Comparison of ENCODE assay signal across 1 cellular context in the genomic region with DNA sequence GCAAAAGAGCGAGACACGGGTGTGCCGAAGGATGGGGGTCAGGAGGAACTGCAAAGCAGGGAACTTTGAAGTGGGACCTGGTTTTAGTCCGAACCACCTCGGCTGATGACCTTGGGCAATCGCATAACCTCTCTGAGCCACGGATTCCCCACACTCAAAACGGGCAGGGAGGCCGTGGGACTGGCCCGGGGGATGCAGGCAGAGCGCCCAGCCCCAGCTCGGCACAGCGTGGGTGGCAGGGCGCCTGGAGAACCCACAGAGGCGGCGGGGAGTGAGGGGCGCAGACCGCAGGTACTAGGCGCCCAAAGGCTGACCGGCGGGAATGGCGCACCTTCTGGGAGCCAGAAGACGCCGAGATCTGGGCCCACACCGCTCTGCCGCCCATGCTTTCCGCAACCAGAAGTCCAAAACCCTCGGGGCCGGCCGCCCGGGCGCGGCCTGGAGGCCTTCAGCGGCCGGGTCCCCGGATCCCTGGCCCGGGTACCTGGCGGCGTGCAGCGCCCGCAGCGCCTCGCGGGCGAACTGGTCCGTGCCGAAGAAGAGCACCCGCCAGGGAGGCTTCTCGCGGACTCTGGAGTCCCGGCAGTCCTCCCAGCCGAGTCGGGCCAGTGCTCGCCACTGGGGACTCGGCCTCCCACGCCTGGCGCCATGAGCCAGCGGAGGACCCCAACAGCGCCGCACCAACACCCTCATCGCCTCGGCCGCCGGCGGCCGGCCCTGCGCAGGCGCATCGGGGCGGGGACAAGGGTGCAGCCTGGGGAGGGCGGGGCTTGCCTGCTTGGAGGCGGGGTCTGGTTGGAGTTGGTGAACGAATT.
TF ChIP-seq lines count a peak whose summit lies in the region.

A gene (minus strand): TSS at position 719 of the 815 bp plus-strand sequence. CDS start 26 bp downstream, at position 693.

TF ChIP-seq in HepG2, 621 proteins besides CTCF, POLR2A, EP300 and RAD21 (continued from another document and continues in another):
- TF ChIP-seq, protein P1, sequence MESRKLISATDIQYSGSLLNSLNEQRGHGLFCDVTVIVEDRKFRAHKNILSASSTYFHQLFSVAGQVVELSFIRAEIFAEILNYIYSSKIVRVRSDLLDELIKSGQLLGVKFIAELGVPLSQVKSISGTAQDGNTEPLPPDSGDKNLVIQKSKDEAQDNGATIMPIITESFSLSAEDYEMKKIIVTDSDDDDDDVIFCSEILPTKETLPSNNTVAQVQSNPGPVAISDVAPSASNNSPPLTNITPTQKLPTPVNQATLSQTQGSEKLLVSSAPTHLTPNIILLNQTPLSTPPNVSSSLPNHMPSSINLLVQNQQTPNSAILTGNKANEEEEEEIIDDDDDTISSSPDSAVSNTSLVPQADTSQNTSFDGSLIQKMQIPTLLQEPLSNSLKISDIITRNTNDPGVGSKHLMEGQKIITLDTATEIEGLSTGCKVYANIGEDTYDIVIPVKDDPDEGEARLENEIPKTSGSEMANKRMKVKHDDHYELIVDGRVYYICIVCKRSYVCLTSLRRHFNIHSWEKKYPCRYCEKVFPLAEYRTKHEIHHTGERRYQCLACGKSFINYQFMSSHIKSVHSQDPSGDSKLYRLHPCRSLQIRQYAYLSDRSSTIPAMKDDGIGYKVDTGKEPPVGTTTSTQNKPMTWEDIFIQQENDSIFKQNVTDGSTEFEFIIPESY (CRISPR knock-in tag; IDR thresholded peaks at IDR 0.05): no peak
- TF ChIP-seq, protein P2, sequence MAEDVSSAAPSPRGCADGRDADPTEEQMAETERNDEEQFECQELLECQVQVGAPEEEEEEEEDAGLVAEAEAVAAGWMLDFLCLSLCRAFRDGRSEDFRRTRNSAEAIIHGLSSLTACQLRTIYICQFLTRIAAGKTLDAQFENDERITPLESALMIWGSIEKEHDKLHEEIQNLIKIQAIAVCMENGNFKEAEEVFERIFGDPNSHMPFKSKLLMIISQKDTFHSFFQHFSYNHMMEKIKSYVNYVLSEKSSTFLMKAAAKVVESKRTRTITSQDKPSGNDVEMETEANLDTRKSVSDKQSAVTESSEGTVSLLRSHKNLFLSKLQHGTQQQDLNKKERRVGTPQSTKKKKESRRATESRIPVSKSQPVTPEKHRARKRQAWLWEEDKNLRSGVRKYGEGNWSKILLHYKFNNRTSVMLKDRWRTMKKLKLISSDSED (CRISPR knock-in tag; IDR thresholded peaks at IDR 0.05): 0 out of 2 replicates have a peak, but pooled peaks have one; percentile 25
- TF ChIP-seq ZNF746 (CRISPR knock-in tag; IDR thresholded peaks at IDR 0.05) (no peak), RELA (CRISPR knock-in tag; IDR thresholded peaks at IDR 0.05) (no peak), SNAPC2 (CRISPR knock-in tag; IDR thresholded peaks at IDR 0.05) (0 out of 2 replicates have a peak, but pooled peaks have one; percentile 62), TGIF2 (CRISPR knock-in tag; IDR thresholded peaks at IDR 0.05) (peak; percentile 41; the same call in 1 of the 2 replicates), HMG20A (CRISPR knock-in tag; IDR thresholded peaks at IDR 0.05; ENCODE audit: borderline replicate concordance) (no peak), FOXA3 (CRISPR knock-in tag; IDR thresholded peaks at IDR 0.05) (no peak), ESRRA (CRISPR knock-in tag; IDR thresholded peaks at IDR 0.05; ENCODE audit: low read depth) (peak; percentile 19; the same call in 1 of the 2 replicates), ZSCAN9 (CRISPR knock-in tag; IDR thresholded peaks at IDR 0.05; ENCODE audit: borderline replicate concordance) (no peak), THYN1 (CRISPR knock-in tag; IDR thresholded peaks at IDR 0.05; ENCODE audit: borderline replicate concordance, low read depth) (no peak), ZNF543 (CRISPR knock-in tag; IDR thresholded peaks at IDR 0.05) (0 out of 2 replicates have a peak, but pooled peaks have one; percentile 60), GATA4 (IDR thresholded peaks at IDR 0.05; ENCODE audit: borderline replicate concordance, low read depth) (peak; percentile 46; the same call in 1 of the 2 replicates), GABPB1 (CRISPR knock-in tag; IDR thresholded peaks at IDR 0.05) (peak; percentile 62; the same call in 1 of the 2 replicates), ETV5 (CRISPR knock-in tag; IDR thresholded peaks at IDR 0.05; ENCODE audit: borderline replicate concordance) (0 out of 2 replicates have a peak, but pooled peaks have one; percentile 9), ZNF30 (CRISPR knock-in tag; IDR thresholded peaks at IDR 0.05) (0 out of 2 replicates have a peak, but pooled peaks have one; percentile 54), RFX3 (CRISPR knock-in tag; IDR thresholded peaks at IDR 0.05) (no peak), U2AF1 (optimal IDR thresholded peaks at IDR 0.05; ENCODE audit: low read depth, low read length) (no peak), PHF5A (CRISPR knock-in tag; IDR thresholded peaks at IDR 0.05; ENCODE audit: low read depth, unreplicated experiment) (no peak), AGO1 (IDR thresholded peaks at IDR 0.05; ENCODE audit: low read depth, low read length, poor library complexity, severe bottlenecking) (peak; percentile 40), PCBP2 (optimal IDR thresholded peaks at IDR 0.05; ENCODE audit: low read depth, low read length, poor library complexity, severe bottlenecking) (no peak), ZNF234 (CRISPR knock-in tag; conservative IDR thresholded peaks at IDR 0.05) (no peak), RBFOX2 (IDR thresholded peaks at IDR 0.05; ENCODE audit: low read depth, low read length) (peak; percentile 92), ZNF841 (CRISPR knock-in tag; IDR thresholded peaks at IDR 0.05; ENCODE audit: borderline replicate concordance) (no peak), ZFX (CRISPR knock-in tag; IDR thresholded peaks at IDR 0.05; ENCODE audit: low read depth) (peak; percentile 95), ZBTB20 (CRISPR knock-in tag; IDR thresholded peaks at IDR 0.05; ENCODE audit: borderline replicate concordance, low read depth) (no peak), MIER2 (CRISPR knock-in tag; IDR thresholded peaks at IDR 0.05) (no peak), YEATS4 (CRISPR knock-in tag; IDR thresholded peaks at IDR 0.05; ENCODE audit: borderline replicate concordance) (peak; percentile 84; the same call in 1 of the 2 replicates), ZNF138 (CRISPR knock-in tag; IDR thresholded peaks at IDR 0.05; ENCODE audit: low read depth) (0 out of 2 replicates have a peak, but pooled peaks have one; percentile 28), ZNF570 (CRISPR knock-in tag; IDR thresholded peaks at IDR 0.05; ENCODE audit: borderline replicate concordance) (no peak), PHF8 (CRISPR knock-in tag; IDR thresholded peaks at IDR 0.05) (peak; percentile 95), ZNF839 (CRISPR knock-in tag; IDR thresholded peaks at IDR 0.05; ENCODE audit: borderline replicate concordance) (no peak)
- TF ChIP-seq, protein P3, sequence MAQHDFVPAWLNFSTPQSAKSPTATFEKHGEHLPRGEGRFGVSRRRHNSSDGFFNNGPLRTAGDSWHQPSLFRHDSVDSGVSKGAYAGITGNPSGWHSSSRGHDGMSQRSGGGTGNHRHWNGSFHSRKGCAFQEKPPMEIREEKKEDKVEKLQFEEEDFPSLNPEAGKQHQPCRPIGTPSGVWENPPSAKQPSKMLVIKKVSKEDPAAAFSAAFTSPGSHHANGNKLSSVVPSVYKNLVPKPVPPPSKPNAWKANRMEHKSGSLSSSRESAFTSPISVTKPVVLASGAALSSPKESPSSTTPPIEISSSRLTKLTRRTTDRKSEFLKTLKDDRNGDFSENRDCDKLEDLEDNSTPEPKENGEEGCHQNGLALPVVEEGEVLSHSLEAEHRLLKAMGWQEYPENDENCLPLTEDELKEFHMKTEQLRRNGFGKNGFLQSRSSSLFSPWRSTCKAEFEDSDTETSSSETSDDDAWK (CRISPR knock-in tag; IDR thresholded peaks at IDR 0.05): no peak
- TF ChIP-seq, protein P4, sequence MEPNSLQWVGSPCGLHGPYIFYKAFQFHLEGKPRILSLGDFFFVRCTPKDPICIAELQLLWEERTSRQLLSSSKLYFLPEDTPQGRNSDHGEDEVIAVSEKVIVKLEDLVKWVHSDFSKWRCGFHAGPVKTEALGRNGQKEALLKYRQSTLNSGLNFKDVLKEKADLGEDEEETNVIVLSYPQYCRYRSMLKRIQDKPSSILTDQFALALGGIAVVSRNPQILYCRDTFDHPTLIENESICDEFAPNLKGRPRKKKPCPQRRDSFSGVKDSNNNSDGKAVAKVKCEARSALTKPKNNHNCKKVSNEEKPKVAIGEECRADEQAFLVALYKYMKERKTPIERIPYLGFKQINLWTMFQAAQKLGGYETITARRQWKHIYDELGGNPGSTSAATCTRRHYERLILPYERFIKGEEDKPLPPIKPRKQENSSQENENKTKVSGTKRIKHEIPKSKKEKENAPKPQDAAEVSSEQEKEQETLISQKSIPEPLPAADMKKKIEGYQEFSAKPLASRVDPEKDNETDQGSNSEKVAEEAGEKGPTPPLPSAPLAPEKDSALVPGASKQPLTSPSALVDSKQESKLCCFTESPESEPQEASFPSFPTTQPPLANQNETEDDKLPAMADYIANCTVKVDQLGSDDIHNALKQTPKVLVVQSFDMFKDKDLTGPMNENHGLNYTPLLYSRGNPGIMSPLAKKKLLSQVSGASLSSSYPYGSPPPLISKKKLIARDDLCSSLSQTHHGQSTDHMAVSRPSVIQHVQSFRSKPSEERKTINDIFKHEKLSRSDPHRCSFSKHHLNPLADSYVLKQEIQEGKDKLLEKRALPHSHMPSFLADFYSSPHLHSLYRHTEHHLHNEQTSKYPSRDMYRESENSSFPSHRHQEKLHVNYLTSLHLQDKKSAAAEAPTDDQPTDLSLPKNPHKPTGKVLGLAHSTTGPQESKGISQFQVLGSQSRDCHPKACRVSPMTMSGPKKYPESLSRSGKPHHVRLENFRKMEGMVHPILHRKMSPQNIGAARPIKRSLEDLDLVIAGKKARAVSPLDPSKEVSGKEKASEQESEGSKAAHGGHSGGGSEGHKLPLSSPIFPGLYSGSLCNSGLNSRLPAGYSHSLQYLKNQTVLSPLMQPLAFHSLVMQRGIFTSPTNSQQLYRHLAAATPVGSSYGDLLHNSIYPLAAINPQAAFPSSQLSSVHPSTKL (CRISPR knock-in tag; IDR thresholded peaks at IDR 0.05): peak; percentile 19; the same call in 1 of the 2 replicates
- TF ChIP-seq, protein P5, sequence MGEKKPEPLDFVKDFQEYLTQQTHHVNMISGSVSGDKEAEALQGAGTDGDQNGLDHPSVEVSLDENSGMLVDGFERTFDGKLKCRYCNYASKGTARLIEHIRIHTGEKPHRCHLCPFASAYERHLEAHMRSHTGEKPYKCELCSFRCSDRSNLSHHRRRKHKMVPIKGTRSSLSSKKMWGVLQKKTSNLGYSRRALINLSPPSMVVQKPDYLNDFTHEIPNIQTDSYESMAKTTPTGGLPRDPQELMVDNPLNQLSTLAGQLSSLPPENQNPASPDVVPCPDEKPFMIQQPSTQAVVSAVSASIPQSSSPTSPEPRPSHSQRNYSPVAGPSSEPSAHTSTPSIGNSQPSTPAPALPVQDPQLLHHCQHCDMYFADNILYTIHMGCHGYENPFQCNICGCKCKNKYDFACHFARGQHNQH (CRISPR knock-in tag; IDR thresholded peaks at IDR 0.05): peak; percentile 57; the same call in 1 of the 2 replicates
- TF ChIP-seq, protein P6, sequence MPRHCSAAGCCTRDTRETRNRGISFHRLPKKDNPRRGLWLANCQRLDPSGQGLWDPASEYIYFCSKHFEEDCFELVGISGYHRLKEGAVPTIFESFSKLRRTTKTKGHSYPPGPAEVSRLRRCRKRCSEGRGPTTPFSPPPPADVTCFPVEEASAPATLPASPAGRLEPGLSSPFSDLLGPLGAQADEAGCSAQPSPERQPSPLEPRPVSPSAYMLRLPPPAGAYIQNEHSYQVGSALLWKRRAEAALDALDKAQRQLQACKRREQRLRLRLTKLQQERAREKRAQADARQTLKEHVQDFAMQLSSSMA (CRISPR knock-in tag; IDR thresholded peaks at IDR 0.05): no peak
- TF ChIP-seq, protein P7, sequence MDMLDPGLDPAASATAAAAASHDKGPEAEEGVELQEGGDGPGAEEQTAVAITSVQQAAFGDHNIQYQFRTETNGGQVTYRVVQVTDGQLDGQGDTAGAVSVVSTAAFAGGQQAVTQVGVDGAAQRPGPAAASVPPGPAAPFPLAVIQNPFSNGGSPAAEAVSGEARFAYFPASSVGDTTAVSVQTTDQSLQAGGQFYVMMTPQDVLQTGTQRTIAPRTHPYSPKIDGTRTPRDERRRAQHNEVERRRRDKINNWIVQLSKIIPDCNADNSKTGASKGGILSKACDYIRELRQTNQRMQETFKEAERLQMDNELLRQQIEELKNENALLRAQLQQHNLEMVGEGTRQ (IDR thresholded peaks at IDR 0.05; ENCODE audit: low read depth, low read length): no peak
- TF ChIP-seq, protein P7 (CRISPR knock-in tag; IDR thresholded peaks at IDR 0.05; ENCODE audit: borderline replicate concordance): no peak
- TF ChIP-seq, protein P8, sequence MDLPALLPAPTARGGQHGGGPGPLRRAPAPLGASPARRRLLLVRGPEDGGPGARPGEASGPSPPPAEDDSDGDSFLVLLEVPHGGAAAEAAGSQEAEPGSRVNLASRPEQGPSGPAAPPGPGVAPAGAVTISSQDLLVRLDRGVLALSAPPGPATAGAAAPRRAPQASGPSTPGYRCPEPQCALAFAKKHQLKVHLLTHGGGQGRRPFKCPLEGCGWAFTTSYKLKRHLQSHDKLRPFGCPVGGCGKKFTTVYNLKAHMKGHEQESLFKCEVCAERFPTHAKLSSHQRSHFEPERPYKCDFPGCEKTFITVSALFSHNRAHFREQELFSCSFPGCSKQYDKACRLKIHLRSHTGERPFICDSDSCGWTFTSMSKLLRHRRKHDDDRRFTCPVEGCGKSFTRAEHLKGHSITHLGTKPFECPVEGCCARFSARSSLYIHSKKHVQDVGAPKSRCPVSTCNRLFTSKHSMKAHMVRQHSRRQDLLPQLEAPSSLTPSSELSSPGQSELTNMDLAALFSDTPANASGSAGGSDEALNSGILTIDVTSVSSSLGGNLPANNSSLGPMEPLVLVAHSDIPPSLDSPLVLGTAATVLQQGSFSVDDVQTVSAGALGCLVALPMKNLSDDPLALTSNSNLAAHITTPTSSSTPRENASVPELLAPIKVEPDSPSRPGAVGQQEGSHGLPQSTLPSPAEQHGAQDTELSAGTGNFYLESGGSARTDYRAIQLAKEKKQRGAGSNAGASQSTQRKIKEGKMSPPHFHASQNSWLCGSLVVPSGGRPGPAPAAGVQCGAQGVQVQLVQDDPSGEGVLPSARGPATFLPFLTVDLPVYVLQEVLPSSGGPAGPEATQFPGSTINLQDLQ (CRISPR knock-in tag; IDR thresholded peaks at IDR 0.05): 0 out of 2 replicates have a peak, but pooled peaks have one; percentile 57
- TF ChIP-seq, protein P9, sequence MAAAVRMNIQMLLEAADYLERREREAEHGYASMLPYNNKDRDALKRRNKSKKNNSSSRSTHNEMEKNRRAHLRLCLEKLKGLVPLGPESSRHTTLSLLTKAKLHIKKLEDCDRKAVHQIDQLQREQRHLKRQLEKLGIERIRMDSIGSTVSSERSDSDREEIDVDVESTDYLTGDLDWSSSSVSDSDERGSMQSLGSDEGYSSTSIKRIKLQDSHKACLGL (CRISPR knock-in tag; IDR thresholded peaks at IDR 0.05): peak; percentile 64; the same call in 1 of the 2 replicates
- TF ChIP-seq, protein P10, sequence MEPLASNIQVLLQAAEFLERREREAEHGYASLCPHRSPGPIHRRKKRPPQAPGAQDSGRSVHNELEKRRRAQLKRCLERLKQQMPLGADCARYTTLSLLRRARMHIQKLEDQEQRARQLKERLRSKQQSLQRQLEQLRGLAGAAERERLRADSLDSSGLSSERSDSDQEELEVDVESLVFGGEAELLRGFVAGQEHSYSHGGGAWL (CRISPR knock-in tag; IDR thresholded peaks at IDR 0.05): peak; percentile 87
